ENCODE assay signal across 12 cellular contexts in the genomic region with DNA sequence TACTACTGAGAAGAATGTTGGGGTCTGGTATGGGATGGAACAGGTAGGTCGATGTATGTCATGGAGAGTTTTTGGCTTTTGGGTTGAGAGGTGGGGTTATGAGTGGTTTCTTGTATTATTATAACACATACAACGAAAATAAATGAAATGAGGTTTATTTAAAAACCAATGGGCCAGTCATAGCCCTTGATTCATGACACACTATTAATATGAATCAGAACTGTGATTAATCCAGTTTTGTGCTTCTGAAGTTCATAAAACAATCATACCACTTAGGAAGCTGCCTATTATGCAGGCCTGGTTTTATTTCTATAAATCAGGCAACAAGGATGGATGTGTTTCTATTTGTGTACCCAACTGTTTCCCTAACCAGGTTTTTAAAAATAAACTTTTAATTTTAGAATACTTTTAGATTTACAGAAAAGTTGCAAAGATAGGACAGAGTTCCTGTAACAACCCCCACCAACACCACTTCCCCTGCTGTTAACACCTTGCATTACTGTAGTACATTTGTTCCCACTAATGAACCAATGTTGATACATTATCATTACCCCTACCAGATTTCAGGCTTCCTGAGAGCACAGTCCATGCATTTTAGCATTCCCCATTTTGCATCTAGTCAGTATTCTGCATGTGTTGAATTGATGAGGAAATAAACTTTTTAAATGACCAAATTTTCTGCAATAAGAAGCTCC. TPM values are rescaled to one million over a fixed set of nuclear protein-coding genes. Genes with fewer than 3 reads are reported as not detected.
DNase-seq lines count a peak whose midpoint lies in the region; ATAC-seq and TF ChIP-seq lines count a peak whose summit lies in the region.
"Had no signal": no experiment of that assay in that cellular context is flagged by ENCODE, and none has a peak within 500 bp of the region (broad histone marks: within the 10 kb centered on the region; RNA-seq: fewer than 3 reads in every experiment).

No MANE protein-coding gene starts in this region.

- ATAC-seq in heart right ventricle = no peak
- no peak for ATAC-seq in GM19395 (IDR thresholded peaks at IDR 0.05; ENCODE audit: unreplicated experiment)
- ATAC-seq in esophagus mucosa = no peak
- ATAC-seq in sciatic nerve = no peak

- H3K9me3 ChIP-seq in heart right ventricle = peaks cover 0 to 14% (median 0%) of the 10 kb centered on the region in 11 donors
- peaks cover 0 to 12% of the 10 kb centered on the region in 2 donors for H3K9me3 ChIP-seq in right atrium auricular region
- no peaks in the 10 kb centered on the region for H3K9me3 ChIP-seq in endocrine pancreas (ENCODE audit: control insufficient read depth, low read length)
- peaks cover 3% of the 10 kb centered on the region for H3K9me3 ChIP-seq in osteoblast (ENCODE audit: low read depth, low read length)
- no peaks in the 10 kb centered on the region for H3K9me3 ChIP-seq in vagina

- intact Hi-C loops in heart right ventricle (cut with DNase I) (no loop called here), vagina (cut with DNase I) (no loop called here), sciatic nerve (cut with DNase I) (no loop called here)

- WGBS in heart right ventricle, 2 donors = 89 to 94% methylated on average over 2 of the region's 2 CpGs

- H3K36me3 ChIP-seq in heart right ventricle (no peaks in the 10 kb centered on the region), right atrium auricular region (no peaks in the 10 kb centered on the region), endocrine pancreas (ENCODE audit: control insufficient read depth, insufficient read depth, low read length) (no peaks in the 10 kb centered on the region), osteoblast (ENCODE audit: insufficient read depth, low read length) (no peaks in the 10 kb centered on the region), vagina (no peaks in the 10 kb centered on the region)

- TF ChIP-seq CTCF in heart right ventricle (IDR thresholded peaks at IDR 0.05) = no peak
- no peak for TF ChIP-seq CTCF in right atrium auricular region (IDR thresholded peaks at IDR 0.05)
- TF ChIP-seq CTCF in osteoblast (IDR thresholded peaks at IDR 0.05; ENCODE audit: extremely low read depth, low read depth, low read length) = no peak
- TF ChIP-seq CTCF in vagina (IDR thresholded peaks at IDR 0.05) = no peak

- peaks cover 0 to 29% (median 8%) of the 10 kb centered on the region in 9 donors for H3K4me1 ChIP-seq in heart right ventricle
- peaks cover 0 to 21% of the 10 kb centered on the region in 2 donors for H3K4me1 ChIP-seq in right atrium auricular region
- H3K4me1 ChIP-seq in endocrine pancreas (ENCODE audit: control insufficient read depth, insufficient read depth, low read length) = peaks cover 8% of the 10 kb centered on the region
- H3K4me1 ChIP-seq in osteoblast (ENCODE audit: insufficient read depth, low read length) = peaks cover 16% of the 10 kb centered on the region
- peaks cover 16% of the 10 kb centered on the region for H3K4me1 ChIP-seq in vagina

- no peaks in the 10 kb centered on the region for H4K20me1 ChIP-seq in osteoblast (ENCODE audit: insufficient read depth, low read length)

- H3K9ac ChIP-seq in endocrine pancreas (ENCODE audit: control insufficient read depth, insufficient read depth, low read length) = no peak overlapping the region

- H3K4me3 ChIP-seq in heart right ventricle (peak overlapping the region in 7 of 10 donors; percentile 18 to 52 (median 44)), right atrium auricular region (peak overlapping the region in 1 of 2 donors; percentile 37), endocrine pancreas (ENCODE audit: control insufficient read depth, insufficient read depth, low read length) (peak overlapping the region; percentile 77), osteoblast (ENCODE audit: insufficient read depth, low read length) (peak overlapping the region; percentile 71), vagina (peak overlapping the region; percentile 27 to 37)

- H3K4me2 ChIP-seq in osteoblast (ENCODE audit: insufficient read depth, low read length) = peak overlapping the region; percentile 90

- peak overlapping the region; percentile 84 for H2AFZ ChIP-seq in osteoblast (ENCODE audit: low read length)

- H3K27ac ChIP-seq in heart right ventricle = peak overlapping the region in 6 of 10 donors; percentile 18 to 80 (median 42)
- peak overlapping the region in 1 of 2 donors; percentile 36 for H3K27ac ChIP-seq in right atrium auricular region
- H3K27ac ChIP-seq in osteoblast (ENCODE audit: low read depth, low read length) = no peak overlapping the region
- H3K27ac ChIP-seq in vagina = peak overlapping the region; percentile 62

- H3K27me3 ChIP-seq in heart right ventricle = no peaks in the 10 kb centered on the region
- no peaks in the 10 kb centered on the region for H3K27me3 ChIP-seq in right atrium auricular region
- no peaks in the 10 kb centered on the region for H3K27me3 ChIP-seq in endocrine pancreas (ENCODE audit: control insufficient read depth, insufficient read depth, low read length)
- no peaks in the 10 kb centered on the region for H3K27me3 ChIP-seq in osteoblast (ENCODE audit: insufficient read depth, low read length)
- H3K27me3 ChIP-seq in vagina = no peaks in the 10 kb centered on the region

- DNase-seq in heart right ventricle = no peak
- no peak for DNase-seq in right atrium auricular region (ENCODE audit: low spot score)
- no peak for DNase-seq in osteoblast (ENCODE audit: insufficient read length, low spot score, missing footprints)
- no peak for DNase-seq in vagina (ENCODE audit: extremely low spot score in 2 of 2)
- DNase-seq in sciatic nerve (ENCODE audit: low spot score) = no peak
- DNase-seq: activated T-cell treated with anti-CD3 and anti-CD28 coated beads, Interleukin-2, amount 50 U/mL, for 48 hours; NCI-H2081; NCI-H69; stimulated activated CD4-positive, alpha-beta T cell treated with anti-CD3 and anti-CD28 coated beads, Interleukin-4, amount 100 ng/mL, for 4 hours had no signal

- H3K79me2 ChIP-seq in osteoblast (ENCODE audit: insufficient read depth, low read length) = no peaks in the 10 kb centered on the region

- TF ChIP-seq POLR2A in vagina (IDR thresholded peaks at IDR 0.05) = no peak

RNA-seq across cellular contexts. Expression of a gene that starts 37.5 kb away (rescaled TPM):
- total RNA-seq in heart right ventricle (10 to 100 TPM; 28.5 to 36.7 (median 32.5) TPM), right atrium auricular region (10 to 100 TPM; 33.8 to 43.6 TPM), osteoblast (23.2 and 25.0 TPM in 2 replicates), vagina (48.4 TPM), esophagus mucosa (27.9 TPM), sciatic nerve (89.7 TPM)
- 1 to 10 TPM; 8.6 to 9.5 TPM for polyA plus RNA-seq in heart right ventricle
